ENCODE assay signal across 27 cellular contexts in the genomic region with DNA sequence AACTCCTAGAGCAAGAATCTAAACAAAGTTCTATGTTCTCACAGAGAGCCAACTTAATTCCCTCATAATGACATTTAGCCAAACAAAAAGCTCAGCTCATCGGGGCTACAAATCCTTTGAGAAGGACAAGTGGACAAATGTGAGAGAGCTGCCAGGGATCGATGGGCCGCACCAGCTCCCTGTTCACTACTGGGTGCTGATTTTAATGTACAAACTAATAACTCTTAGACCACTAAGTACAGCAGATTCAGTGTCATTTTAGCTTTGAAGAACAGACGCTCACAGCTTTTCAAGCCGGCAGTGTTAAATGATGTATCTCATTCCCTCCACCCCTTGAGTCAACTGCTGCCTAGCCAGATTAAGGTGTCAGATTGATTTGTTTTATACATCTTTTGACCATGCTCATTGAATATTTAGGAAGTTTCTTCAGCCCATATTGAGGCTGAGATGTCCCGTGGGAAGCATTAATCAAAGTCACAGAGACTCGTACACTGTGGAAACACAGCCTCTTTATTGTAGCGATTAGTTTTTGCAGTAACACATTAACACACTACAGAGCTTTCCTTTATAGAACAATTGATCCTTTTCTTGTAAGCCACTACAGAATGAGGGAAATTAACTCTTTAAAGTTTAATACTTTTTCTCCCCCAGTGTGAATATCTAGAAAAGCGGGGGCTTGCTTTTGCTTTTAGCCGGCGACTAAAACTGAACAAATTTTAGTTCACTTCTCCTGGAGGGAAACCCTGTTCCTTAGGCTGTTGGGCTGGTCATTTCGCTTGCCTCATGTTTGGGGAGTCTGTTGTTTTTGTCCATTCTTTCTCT. TPM values are rescaled to one million over a fixed set of nuclear protein-coding genes. Genes with fewer than 3 reads are reported as not detected.
A peak's percentile ranks its signal among the peaks of the same experiment; 100 is the strongest.
DNase-seq lines count a peak whose midpoint lies in the region; ATAC-seq and TF ChIP-seq lines count a peak whose summit lies in the region.
"Had no signal": no experiment of that assay in that cellular context is flagged by ENCODE, and none has a peak within 500 bp of the region (broad histone marks: within the 10 kb centered on the region; RNA-seq: fewer than 3 reads in every experiment).

No MANE protein-coding gene starts in this region.

- H3K36me3 ChIP-seq in aorta (ENCODE audit: control insufficient read depth in 1 of 2, insufficient read depth in 2 of 2, low read length in 1 of 2) = no peaks in the 10 kb centered on the region
- H3K36me3 ChIP-seq: esophagus squamous epithelium, gastroesophageal sphincter, uterus had no signal

- ATAC-seq in GM18505 (IDR thresholded peaks at IDR 0.05; ENCODE audit: unreplicated experiment) (no peak), aorta (ENCODE audit: low FRiP score) (no peak)
- ATAC-seq: activated CD8-positive, alpha-beta memory T cell treated with anti-CD3 and anti-CD28 coated beads, Interleukin-2, amount 10 ng/mL, durations not matched to agents 7 days and 5 days; gastroesophageal sphincter; naive thymus-derived CD8-positive, alpha-beta T cell; PC-3 had no signal

- DNase-seq in NCI-H446 (lab: John Stamatoyannopoulos, UW) (peak; percentile 11 to 35), NCI-H446 treated with DMSO at 0.1 percent for 48 hours (lab: John Stamatoyannopoulos, UW) (no peak), SK-MEL-5 (ENCODE audit: low read depth, low spot score) (peak; percentile 20), globus pallidus (ENCODE audit: low spot score) (peak; percentile 80), progenitor cell of endocrine pancreas (ENCODE audit: low spot score, unreplicated experiment) (no peak), aorta (no peak), NCI-H526 treated with DMSO at 0.1 percent for 48 hours (lab: John Stamatoyannopoulos, UW) (no peak)
- DNase-seq: activated CD4-positive, alpha-beta T cell treated with anti-CD3 and anti-CD28 coated beads, Interleukin-2, amount 10 ng/mL, durations not matched to agents 24 days and 14 days; activated CD8-positive, alpha-beta memory T cell treated with anti-CD3 and anti-CD28 coated beads, Interleukin-2, amount 10 ng/mL, durations not matched to agents 7 days and 5 days; COR-L47; effector memory CD4-positive, alpha-beta T cell; esophagus squamous epithelium; GM23248; kidney glomerular epithelial cell; naive thymus-derived CD8-positive, alpha-beta T cell; NCI-H1048; NCI-H2107; PC-3; SHP77 treated with DMSO at 0.1 percent for 48 hours; T-helper 2 cell; uterus had no signal

- intact Hi-C loops in aorta (cut with DNase I) = no loop called here

- TF ChIP-seq POLR2A in GM18505 (IDR thresholded peaks at IDR 0.05; ENCODE audit: borderline replicate concordance, extremely low read depth, insufficient read depth, insufficient read length) = no peak

- H3K27ac ChIP-seq in aorta (ENCODE audit: low read depth in 1 of 2, low read length in 2 of 2) = no peak overlapping the region
- H3K27ac ChIP-seq: esophagus squamous epithelium, gastroesophageal sphincter, GM23248, parathyroid adenoma, uterus had no signal

- no peaks in the 10 kb centered on the region for H3K9me3 Mint-ChIP-seq in progenitor cell of endocrine pancreas (ENCODE audit: low read depth)
- H3K9me3 Mint-ChIP-seq: activated CD4-positive, alpha-beta T cell treated with anti-CD3 and anti-CD28 coated beads, Interleukin-2, amount 10 ng/mL, durations not matched to agents 24 days and 14 days; activated naive CD4-positive, alpha-beta T cell treated with anti-CD3 and anti-CD28 coated beads, Interleukin-2, amount 50 U/mL, for 24 hours; activated T-helper 1 cell treated with anti-CD3 and anti-CD28 coated beads, Interleukin-12 subunit alpha, Interleukin-12 subunit beta, Interleukin-2, Interleukin-4 antibody, amounts not matched to agents 30 ng/mL and 10 ng/mL and 1 ng/mL, durations not matched to agents 14 hours and 24 hours and 36 hours had no signal

- H3K27me3 ChIP-seq in aorta (ENCODE audit: control insufficient read depth in 1 of 2, insufficient read depth in 2 of 2, low read length in 1 of 2) = peaks cover 0 to 3% of the 10 kb centered on the region in 2 donors
- H3K27me3 ChIP-seq: esophagus squamous epithelium, uterus had no signal

- H3K4me1 ChIP-seq in aorta (ENCODE audit: control insufficient read depth in 1 of 2, insufficient read depth in 2 of 2, low read length in 2 of 2) = no peaks in the 10 kb centered on the region
- H3K4me1 ChIP-seq: esophagus squamous epithelium, gastroesophageal sphincter, parathyroid adenoma, uterus had no signal

- WGBS in aorta, 2 donors = 27 to 41% methylated on average over 12 of the region's 12 CpGs

- no peak overlapping the region for H3K4me3 ChIP-seq in aorta (ENCODE audit: low read length in 2 of 2)
- H3K4me3 ChIP-seq: esophagus squamous epithelium, gastroesophageal sphincter, GM23248, uterus had no signal

- H3K4me3 Mint-ChIP-seq in progenitor cell of endocrine pancreas (ENCODE audit: low read depth) = peak overlapping the region; percentile 7
- H3K4me3 Mint-ChIP-seq: activated CD4-positive, alpha-beta T cell treated with anti-CD3 and anti-CD28 coated beads, Interleukin-2, amount 10 ng/mL, durations not matched to agents 24 days and 14 days; activated CD8-positive, alpha-beta memory T cell treated with anti-CD3 and anti-CD28 coated beads, Interleukin-2, amount 10 ng/mL, durations not matched to agents 7 days and 5 days; activated naive CD4-positive, alpha-beta T cell treated with anti-CD3 and anti-CD28 coated beads, Interleukin-2, amount 50 U/mL, for 24 hours; activated T-helper 1 cell treated with anti-CD3 and anti-CD28 coated beads, Interleukin-12 subunit alpha, Interleukin-12 subunit beta, Interleukin-2, Interleukin-4 antibody, amounts not matched to agents 30 ng/mL and 10 ng/mL and 1 ng/mL, durations not matched to agents 14 hours and 24 hours and 36 hours; naive thymus-derived CD8-positive, alpha-beta T cell had no signal

- TF ChIP-seq CTCF in progenitor cell of endocrine pancreas (IDR thresholded peaks at IDR 0.05; ENCODE audit: unreplicated experiment) = no peak

- H3K4me1 Mint-ChIP-seq in progenitor cell of endocrine pancreas (ENCODE audit: low read depth) = peaks cover 59% of the 10 kb centered on the region
- H3K4me1 Mint-ChIP-seq: activated CD4-positive, alpha-beta T cell treated with anti-CD3 and anti-CD28 coated beads, Interleukin-2, amount 10 ng/mL, durations not matched to agents 24 days and 14 days; activated CD8-positive, alpha-beta memory T cell treated with anti-CD3 and anti-CD28 coated beads, Interleukin-2, amount 10 ng/mL, durations not matched to agents 7 days and 5 days; activated naive CD4-positive, alpha-beta T cell treated with anti-CD3 and anti-CD28 coated beads, Interleukin-2, amount 50 U/mL, for 24 hours; naive thymus-derived CD8-positive, alpha-beta T cell had no signal

- H3K27ac Mint-ChIP-seq in progenitor cell of endocrine pancreas = peak overlapping the region; percentile 90
- H3K27ac Mint-ChIP-seq: activated CD4-positive, alpha-beta T cell treated with anti-CD3 and anti-CD28 coated beads, Interleukin-2, amount 10 ng/mL, durations not matched to agents 24 days and 14 days; activated CD8-positive, alpha-beta memory T cell treated with anti-CD3 and anti-CD28 coated beads, Interleukin-2, amount 10 ng/mL, durations not matched to agents 7 days and 5 days; activated naive CD4-positive, alpha-beta T cell treated with anti-CD3 and anti-CD28 coated beads, Interleukin-2, amount 50 U/mL, for 24 hours; activated T-helper 1 cell treated with anti-CD3 and anti-CD28 coated beads, Interleukin-12 subunit alpha, Interleukin-12 subunit beta, Interleukin-2, Interleukin-4 antibody, amounts not matched to agents 30 ng/mL and 10 ng/mL and 1 ng/mL, durations not matched to agents 14 hours and 24 hours and 36 hours; naive thymus-derived CD8-positive, alpha-beta T cell had no signal

- in situ Hi-C loops in SK-MEL-5 (cut with HindIII; ENCODE audit: low pct_unique_long_range_greater_than_20kb, low sequenced_read_pairs) = no loop called here

- peaks cover 1% of the 10 kb centered on the region for H3K9me3 ChIP-seq in aorta (ENCODE audit: control insufficient read depth, low read length)
- H3K9me3 ChIP-seq: esophagus squamous epithelium, gastroesophageal sphincter, uterus had no signal

- peaks cover 33% of the 10 kb centered on the region for H3K36me3 Mint-ChIP-seq in progenitor cell of endocrine pancreas (ENCODE audit: insufficient read depth)
- H3K36me3 Mint-ChIP-seq: activated CD8-positive, alpha-beta memory T cell treated with anti-CD3 and anti-CD28 coated beads, Interleukin-2, amount 10 ng/mL, durations not matched to agents 7 days and 5 days; activated naive CD4-positive, alpha-beta T cell treated with anti-CD3 and anti-CD28 coated beads, Interleukin-2, amount 50 U/mL, for 24 hours had no signal

- no peaks in the 10 kb centered on the region for H3K27me3 Mint-ChIP-seq in progenitor cell of endocrine pancreas
- H3K27me3 Mint-ChIP-seq: activated CD8-positive, alpha-beta memory T cell treated with anti-CD3 and anti-CD28 coated beads, Interleukin-2, amount 10 ng/mL, durations not matched to agents 7 days and 5 days; activated naive CD4-positive, alpha-beta T cell treated with anti-CD3 and anti-CD28 coated beads, Interleukin-2, amount 50 U/mL, for 24 hours had no signal

RNA-seq across cellular contexts. Expression of a gene that starts 21.2 kb away (rescaled TPM):
- total RNA-seq in SK-MEL-5 (2014; rRNA removed; shearing (Covaris generic)) = 0.13 and 0.32 TPM in 2 replicates
- polyA plus RNA-seq in SK-MEL-5 (2015; cell fraction: cytosol; rRNA removed) = 0.24 and 0.34 TPM in 2 replicates
- 0.07 and 0.42 TPM in 2 replicates for polyA plus RNA-seq in SK-MEL-5 (2015; cell fraction: nucleus; rRNA removed)
- total RNA-seq in progenitor cell of endocrine pancreas = 63.2 and 73.9 TPM in 2 replicates
- 1 to 10 TPM; 2.5 to 2.6 TPM for total RNA-seq in aorta
- 1 to 10 TPM in 1 of 2 donors, not detected in 1; 1.5 TPM for polyA plus RNA-seq in aorta
- total RNA-seq: A673; activated CD4-positive, alpha-beta T cell treated with anti-CD3 and anti-CD28 coated beads, Interleukin-2, amount 10 ng/mL, durations not matched to agents 24 days and 14 days; activated CD8-positive, alpha-beta memory T cell treated with anti-CD3 and anti-CD28 coated beads, Interleukin-2, amount 10 ng/mL, durations not matched to agents 7 days and 5 days; activated T-helper 1 cell treated with anti-CD3 and anti-CD28 coated beads, Interleukin-12 subunit alpha, Interleukin-12 subunit beta, Interleukin-2, Interleukin-4 antibody, amounts not matched to agents 30 ng/mL and 10 ng/mL and 1 ng/mL, durations not matched to agents 14 hours and 24 hours and 36 hours; naive thymus-derived CD8-positive, alpha-beta T cell; PC-3 had no signal
- polyA plus RNA-seq: naive thymus-derived CD8-positive, alpha-beta T cell had no signal

Comparison
In these comparisons a context has a peak if more than half of its experiments do, and no peak if none do; other contexts are left out.
1. DNase-seq: peak in NCI-H446 (2 of 2), SK-MEL-5 (single experiment) and globus pallidus (single experiment); none in NCI-H446 treated with DMSO at 0.1 percent for 48 hours (single experiment), progenitor cell of endocrine pancreas (single experiment), aorta (0 of 2) and NCI-H526 treated with DMSO at 0.1 percent for 48 hours (single experiment).
2. RNA of a gene that starts 21.2 kb away (total RNA-seq): 63.2 to 73.9 TPM in progenitor cell of endocrine pancreas; 2.5 to 2.6 TPM in aorta and 0.13 to 0.32 TPM in SK-MEL-5; every median in the first group is over 10 times any median in the second.